In genomic region chr10:125228245-125228940, GRCh38 we compare ENCODE assay signal across 6 cellular contexts.
A peak's percentile ranks its signal among the peaks of the same experiment; 100 is the strongest.
DNase-seq lines count a peak whose midpoint lies in the region; ATAC-seq, FAIRE-seq and TF ChIP-seq lines count a peak whose summit lies in the region.
"Not testable (repeated sequence)": the region's sequence is repeated elsewhere in the genome, so short reads cannot be mapped to it uniquely, and the experiment has no call there.

No MANE protein-coding gene starts in this region.

- intact Hi-C loops in K562 (cut with micrococcal nuclease): not testable (repeated sequence)

- not testable (repeated sequence) for TF ChIP-seq RAD21 in K562 (CRISPR knock-in tag; conservative IDR thresholded peaks at IDR 0.05 in 1 of 2, IDR thresholded peaks at IDR 0.05 in 1 of 2)

- BruUV-seq in K562 (replicated peaks; lab: Mats Ljungman, UMichigan): not testable (repeated sequence)

- H3K4me2 ChIP-seq in BLaER1 treated with 17β-estradiol and CSF1 and Interleukin-3, amounts not matched to agents 10 nM and 100 nM: peak overlapping the region; percentile 43 to 74 (median 64)
- not testable (repeated sequence) for H3K4me2 ChIP-seq in K562 (ENCODE audit: insufficient read depth, low read length)

- not testable (repeated sequence) for TF ChIP-seq POLR2A in K562 (conservative IDR thresholded peaks at IDR 0.05)

- 0% methylated on average over 8 of the region's 38 CpGs for WGBS in K562 (ENCODE audit: insufficient coverage, low coverage, missing lambda C conversion rate)

- DNase-seq in GF-D8 (lab: John Stamatoyannopoulos, UW) (peak; percentile 15), immature natural killer cell (peak; percentile 48 to 81 (median 57))
- DNase-seq in K562 (ENCODE audit: extremely low read depth in 1 of 4, low spot score in 3 of 4); natural killer cell treated with Interleukin-12 subunit alpha and Interleukin-12 subunit beta and Interleukin-15 and Interleukin-18, amount 100 ng/mL, for 72 hours (ENCODE audit: low spot score): not testable (repeated sequence)

- not testable (repeated sequence) for TF ChIP-seq CTCF in K562 (IDR thresholded peaks at IDR 0.05 in 2 of 3, conservative IDR thresholded peaks at IDR 0.05 in 1 of 3; ENCODE audit: insufficient read depth in 2 of 3, low read depth in 1 of 3, low read length in 3 of 3); neutrophil (IDR thresholded peaks at IDR 0.05)

- peaks cover 14 to 28% (median 20%) of the 10 kb centered on the region in 3 donors for H3K27me3 Mint-ChIP-seq in immature natural killer cell (ENCODE audit: low read depth in 3 of 3)
- H3K27me3 Mint-ChIP-seq in natural killer cell treated with Interleukin-12 subunit alpha and Interleukin-12 subunit beta and Interleukin-15 and Interleukin-18, amount 100 ng/mL, for 72 hours: peaks cover 5 to 11% of the 10 kb centered on the region in 2 donors

- peak overlapping the region; percentile 83 to 89 (median 87) for H3K27ac Mint-ChIP-seq in immature natural killer cell
- not testable (repeated sequence) for H3K27ac Mint-ChIP-seq in natural killer cell treated with Interleukin-12 subunit alpha and Interleukin-12 subunit beta and Interleukin-15 and Interleukin-18, amount 100 ng/mL, for 72 hours

- not testable (repeated sequence) for TF ChIP-seq EP300 in K562 (IDR thresholded peaks at IDR 0.05; ENCODE audit: low read length)

- H4K20me1 ChIP-seq in BLaER1 treated with 17β-estradiol and CSF1 and Interleukin-3, amounts not matched to agents 10 nM and 100 nM; K562 (replicated peaks; ENCODE audit: control insufficient read depth, insufficient read depth, low read length): not testable (repeated sequence)

- ATAC-seq in K562: not testable (repeated sequence)
- ATAC-seq in natural killer cell treated with Interleukin-12 subunit alpha and Interleukin-12 subunit beta and Interleukin-15 and Interleukin-18, amount 100 ng/mL, for 72 hours: peak; percentile 24 to 41

- H3K36me3 ChIP-seq in BLaER1 treated with 17β-estradiol and CSF1 and Interleukin-3, amounts not matched to agents 10 nM and 100 nM; K562 (ENCODE audit: control insufficient read depth, insufficient read depth, low read length); neutrophil: not testable (repeated sequence)

- not testable (repeated sequence) for H3K79me2 ChIP-seq in K562 (ENCODE audit: control insufficient read depth, insufficient read depth, low read length)

- peaks cover 5 to 33% (median 10%) of the 10 kb centered on the region in 6 donors for H3K9me3 Mint-ChIP-seq in immature natural killer cell
- H3K9me3 Mint-ChIP-seq in natural killer cell treated with Interleukin-12 subunit alpha and Interleukin-12 subunit beta and Interleukin-15 and Interleukin-18, amount 100 ng/mL, for 72 hours: not testable (repeated sequence)

- H3K4me1 Mint-ChIP-seq in immature natural killer cell: peaks cover 9 to 15% of the 10 kb centered on the region in 2 donors
- H3K4me1 Mint-ChIP-seq in natural killer cell treated with Interleukin-12 subunit alpha and Interleukin-12 subunit beta and Interleukin-15 and Interleukin-18, amount 100 ng/mL, for 72 hours (ENCODE audit: low read depth in 2 of 2): peaks cover 0 to 13% of the 10 kb centered on the region in 2 donors

- peak overlapping the region in 10 of 11 experiments; percentile 21 to 75 (median 62); a peak in 19 of 22 replicates for H3K27ac ChIP-seq in BLaER1 treated with 17β-estradiol and CSF1 and Interleukin-3, amounts not matched to agents 10 nM and 100 nM
- H3K27ac ChIP-seq in K562 (ENCODE audit: extremely low read depth, low read depth, low read length): not testable (repeated sequence)
- H3K27ac ChIP-seq in neutrophil: peak overlapping the region; percentile 15

- not testable (repeated sequence) for H3K4me1 ChIP-seq in BLaER1 treated with 17β-estradiol and CSF1 and Interleukin-3, amounts not matched to agents 10 nM and 100 nM; K562 (replicated peaks in 1 of 2; ENCODE audit: control insufficient read depth in 2 of 2, insufficient read depth in 2 of 2, low read length in 2 of 2); neutrophil (ENCODE audit: control insufficient read depth in 1 of 2, insufficient read depth in 1 of 2, low read depth in 1 of 2, low read length in 1 of 2)

- in situ Hi-C loops in K562 (cut with MboI): not testable (repeated sequence)

- not testable (repeated sequence) for H3K36me3 Mint-ChIP-seq in immature natural killer cell; natural killer cell treated with Interleukin-12 subunit alpha and Interleukin-12 subunit beta and Interleukin-15 and Interleukin-18, amount 100 ng/mL, for 72 hours

- peaks cover 23 to 33% (median 29%) of the 10 kb centered on the region in 11 experiments for H3K9me3 ChIP-seq in BLaER1 treated with 17β-estradiol and CSF1 and Interleukin-3, amounts not matched to agents 10 nM and 100 nM (replicated peaks in 1 of 11)
- not testable (repeated sequence) for H3K9me3 ChIP-seq in K562 (replicated peaks; ENCODE audit: control insufficient read depth, insufficient read depth, low read depth, low read length); neutrophil

- H3K4me3 Mint-ChIP-seq in immature natural killer cell: peak overlapping the region; percentile 39 to 68 (median 52)
- not testable (repeated sequence) for H3K4me3 Mint-ChIP-seq in natural killer cell treated with Interleukin-12 subunit alpha and Interleukin-12 subunit beta and Interleukin-15 and Interleukin-18, amount 100 ng/mL, for 72 hours

- POLR2A ChIA-PET in K562 (lab: Yijun Ruan, JAX): not testable (repeated sequence)

- H3K9ac ChIP-seq in BLaER1 treated with 17β-estradiol and CSF1 and Interleukin-3, amounts not matched to agents 10 nM and 100 nM: peak overlapping the region in 6 of 11 experiments; percentile 6 to 42 (median 28); a peak in 4 of 22 replicates
- not testable (repeated sequence) for H3K9ac ChIP-seq in K562 (ENCODE audit: insufficient read depth in 1 of 2, low read depth in 2 of 2, low read length in 2 of 2)

- not testable (repeated sequence) for H2AFZ ChIP-seq in K562 (ENCODE audit: low read depth, low read length)

- not testable (repeated sequence) for FAIRE-seq in K562 (lab: Jason Lieb, UNC)

- not testable (repeated sequence) for H3K9me1 ChIP-seq in K562 (ENCODE audit: control insufficient read depth, insufficient read depth, low read length)

- H3K27me3 ChIP-seq in BLaER1 treated with 17β-estradiol and CSF1 and Interleukin-3, amounts not matched to agents 10 nM and 100 nM; neutrophil: not testable (repeated sequence)
- peaks cover under 1 to 32% of the 10 kb centered on the region in 2 experiments; a peak in 3 of 5 replicates for H3K27me3 ChIP-seq in K562 (ENCODE audit: control insufficient read depth in 2 of 2, insufficient read depth in 2 of 2, low read length in 2 of 2)

- CTCF ChIA-PET in K562 (lab: Yijun Ruan, JAX; ENCODE audit: low intra/inter-chr PET ratio): not testable (repeated sequence)

- H3K4me3 ChIP-seq in BLaER1 treated with 17β-estradiol and CSF1 and Interleukin-3, amounts not matched to agents 10 nM and 100 nM: peak overlapping the region; percentile 36 to 65 (median 56)
- not testable (repeated sequence) for H3K4me3 ChIP-seq in K562; neutrophil (ENCODE audit: low read depth in 1 of 2, low read length in 1 of 2)

TF ChIP-seq in K562, 482 proteins besides CTCF, POLR2A, EP300 and RAD21:
- TF ChIP-seq GABPA (tag; conservative IDR thresholded peaks at IDR 0.05; ENCODE audit: low read depth): peak; percentile 52
- TF ChIP-seq, protein P1, sequence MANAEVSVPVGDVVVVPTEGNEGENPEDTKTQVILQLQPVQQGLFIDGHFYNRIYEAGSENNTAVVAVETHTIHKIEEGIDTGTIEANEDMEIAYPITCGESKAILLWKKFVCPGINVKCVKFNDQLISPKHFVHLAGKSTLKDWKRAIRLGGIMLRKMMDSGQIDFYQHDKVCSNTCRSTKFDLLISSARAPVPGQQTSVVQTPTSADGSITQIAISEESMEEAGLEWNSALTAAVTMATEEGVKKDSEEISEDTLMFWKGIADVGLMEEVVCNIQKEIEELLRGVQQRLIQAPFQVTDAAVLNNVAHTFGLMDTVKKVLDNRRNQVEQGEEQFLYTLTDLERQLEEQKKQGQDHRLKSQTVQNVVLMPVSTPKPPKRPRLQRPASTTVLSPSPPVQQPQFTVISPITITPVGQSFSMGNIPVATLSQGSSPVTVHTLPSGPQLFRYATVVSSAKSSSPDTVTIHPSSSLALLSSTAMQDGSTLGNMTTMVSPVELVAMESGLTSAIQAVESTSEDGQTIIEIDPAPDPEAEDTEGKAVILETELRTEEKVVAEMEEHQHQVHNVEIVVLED (CRISPR knock-in tag; IDR thresholded peaks at IDR 0.05): 0 out of 2 replicates have a peak, but pooled peaks have one; percentile 20
